Comparison of ENCODE assay signal across 8 cellular contexts in genomic region chr11:27468209-27468608, GRCh38. TPM values are rescaled to one million over a fixed set of nuclear protein-coding genes. Genes with fewer than 3 reads are reported as not detected.
DNase-seq lines count a peak whose midpoint lies in the region; ATAC-seq and TF ChIP-seq lines count a peak whose summit lies in the region.
"Had no signal": no experiment of that assay in that cellular context is flagged by ENCODE, and none has a peak within 500 bp of the region (broad histone marks: within the 10 kb centered on the region; RNA-seq: fewer than 3 reads in every experiment).

No MANE protein-coding gene starts in this region.

- no peaks in the 10 kb centered on the region for H3K9me3 ChIP-seq in SK-N-MC (ENCODE audit: low read depth, low read length)
- no peaks in the 10 kb centered on the region for H3K9me3 ChIP-seq in sigmoid colon

- H3K27me3 ChIP-seq in foreskin keratinocyte (no peaks in the 10 kb centered on the region), sigmoid colon (no peaks in the 10 kb centered on the region)

- no peak for TF ChIP-seq POLR2A in sigmoid colon (IDR thresholded peaks at IDR 0.05)

- peak; percentile 54 for ATAC-seq in foreskin keratinocyte

- H3K4me3 ChIP-seq in SK-N-MC = peak overlapping the region; percentile 84; the same call in 1 of the 2 replicates
- H3K4me3 ChIP-seq in sigmoid colon = no peak overlapping the region

- H3K4me1 ChIP-seq in foreskin keratinocyte = peaks cover 65% of the 10 kb centered on the region
- H3K4me1 ChIP-seq in sigmoid colon = peaks cover 0 to 78% (median 68%) of the 10 kb centered on the region in 4 donors

- peak overlapping the region; percentile 32 for H3K9ac ChIP-seq in SK-N-MC (ENCODE audit: insufficient read length)

- TF ChIP-seq EP300 in sigmoid colon (IDR thresholded peaks at IDR 0.05) = no peak

- no peak for TF ChIP-seq CTCF in foreskin keratinocyte (conservative IDR thresholded peaks at IDR 0.05)
- TF ChIP-seq CTCF in sigmoid colon (IDR thresholded peaks at IDR 0.05) = no peak

- H3K27ac ChIP-seq in SK-N-MC (peak overlapping the region; percentile 76), foreskin keratinocyte (peak overlapping the region; percentile 25), sigmoid colon (peak overlapping the region; percentile 27 to 96 (median 66))

- peak; percentile 87 for DNase-seq in HCEC 1CT
- DNase-seq in SK-N-MC (ENCODE audit: low read depth, low spot score) = no peak
- DNase-seq in foreskin keratinocyte = peak; percentile 92 to 93
- DNase-seq in sigmoid colon = no peak
- DNase-seq in activated gamma-delta T cell (lab: John Stamatoyannopoulos, UW) = no peak
- no peak for DNase-seq in cerebellum (ENCODE audit: low spot score)
- no peak for DNase-seq in OCI-M1 (lab: John Stamatoyannopoulos, UW)
- DNase-seq: activated CD8-positive, alpha-beta memory T cell treated with anti-CD3 and anti-CD28 coated beads, Interleukin-2, amount 50 U/mL, for 4 hours had no signal

- H3K36me3 ChIP-seq in SK-N-MC (ENCODE audit: insufficient read depth, low read length) (no peaks in the 10 kb centered on the region), sigmoid colon (no peaks in the 10 kb centered on the region)

- intact Hi-C loops in sigmoid colon (cut with DNase I) = no loop called here

RNA-seq across cellular contexts. Expression of gene LGR4, which starts 4.4 kb away (rescaled TPM):
- 29.0 and 40.7 TPM in 2 replicates for total RNA-seq in foreskin keratinocyte
- 5.5 and 9.1 TPM in 2 replicates for polyA plus RNA-seq in foreskin keratinocyte
- total RNA-seq in sigmoid colon = 10 to 100 TPM; 29.9 to 44.3 (median 38.6) TPM
- polyA plus RNA-seq in sigmoid colon = 10 to 100 TPM; 11.3 to 23.5 (median 12.6) TPM
- total RNA-seq in cerebellum = 82.8 TPM

RNA-seq across cellular contexts. Expression of gene LIN7C, which starts 38.4 kb away (rescaled TPM):
- 42.6 and 46.6 TPM in 2 replicates for total RNA-seq in foreskin keratinocyte
- polyA plus RNA-seq in foreskin keratinocyte = 8.1 and 10.7 TPM in 2 replicates
- 10 to 100 TPM; 34.3 to 53.3 (median 48.9) TPM for total RNA-seq in sigmoid colon
- polyA plus RNA-seq in sigmoid colon = 10 to 100 TPM in 2 of 3 donors, 1 to 10 TPM in 1; 9.0 to 13.4 (median 12.1) TPM
- total RNA-seq in cerebellum = 151 TPM

Comparison
In these comparisons a context has a peak if more than half of its experiments do, and no peak if none do; other contexts are left out.
1. DNase-seq: peak in HCEC 1CT (single experiment) and foreskin keratinocyte (2 of 2); none in SK-N-MC (single experiment), sigmoid colon (single experiment), activated gamma-delta T cell (single experiment), cerebellum (single experiment) and OCI-M1 (single experiment).
2. H3K27ac ChIP-seq: peak in every context shown above with its lines; median percentile 76 in SK-N-MC; 66 in sigmoid colon; 25 in foreskin keratinocyte.